13 cellular contexts compared by ENCODE assay signal in genomic region chr10:70985824-70986336, GRCh38.
DNase-seq lines count a peak whose midpoint lies in the region; ATAC-seq and TF ChIP-seq lines count a peak whose summit lies in the region.
"Had no signal": no experiment of that assay in that cellular context is flagged by ENCODE, and none has a peak within 500 bp of the region (broad histone marks: within the 10 kb centered on the region; RNA-seq: fewer than 3 reads in every experiment).

No MANE protein-coding gene starts in this region.

- no peak overlapping the region for H3K4me3 ChIP-seq in GM23338
- H3K4me3 ChIP-seq: dorsolateral prefrontal cortex, GM23248 had no signal

- no peak overlapping the region for H3K4me2 ChIP-seq in GM23338

- H3K27ac ChIP-seq in GM23338 (ENCODE audit: low read depth), result no peak overlapping the region
- H3K27ac ChIP-seq: dorsolateral prefrontal cortex, GM23248 had no signal

- H3K27me3 Mint-ChIP-seq in GM23338 (ENCODE audit: insufficient read depth, low read depth, poor library complexity), result peaks cover 5% of the 10 kb centered on the region
- H3K27me3 Mint-ChIP-seq in progenitor cell of endocrine pancreas, result peaks cover 3% of the 10 kb centered on the region
- H3K27me3 Mint-ChIP-seq in stimulated activated naive B cell treated with anti-CD40 and anti-IgM and Interleukin-4, amounts not matched to agents 10 μg/mL and 1 μg/mL and 100 μg/mL, for 72 hours, result no peaks in the 10 kb centered on the region
- H3K27me3 Mint-ChIP-seq in Calu3 (ENCODE audit: unreplicated experiment), result peaks cover 86% of the 10 kb centered on the region

- no peaks in the 10 kb centered on the region for H3K79me2 ChIP-seq in GM23338 (replicated peaks; ENCODE audit: insufficient read depth)

- H3K27ac Mint-ChIP-seq in GM23338 (no peak overlapping the region), progenitor cell of endocrine pancreas (peak overlapping the region; percentile 19), Calu3 (ENCODE audit: unreplicated experiment) (no peak overlapping the region)
- no peak overlapping the region for H3K27ac Mint-ChIP-seq in stimulated activated naive B cell treated with anti-CD40 and anti-IgM and Interleukin-4, amounts not matched to agents 10 μg/mL and 1 μg/mL and 100 μg/mL, for 72 hours

- ATAC-seq in GM23338, result peak; percentile 47
- ATAC-seq in stimulated activated naive B cell treated with anti-CD40 and anti-IgM and Interleukin-4, amounts not matched to agents 10 μg/mL and 1 μg/mL and 100 μg/mL, for 72 hours (replicated peaks), result no peak

- H3K36me3 Mint-ChIP-seq in GM23338 (ENCODE audit: low read depth), result no peaks in the 10 kb centered on the region
- no peaks in the 10 kb centered on the region for H3K36me3 Mint-ChIP-seq in progenitor cell of endocrine pancreas (ENCODE audit: insufficient read depth)
- H3K36me3 Mint-ChIP-seq in stimulated activated naive B cell treated with anti-CD40 and anti-IgM and Interleukin-4, amounts not matched to agents 10 μg/mL and 1 μg/mL and 100 μg/mL, for 72 hours, result no peaks in the 10 kb centered on the region
- H3K36me3 Mint-ChIP-seq in Calu3 (ENCODE audit: insufficient read depth, unreplicated experiment), result no peaks in the 10 kb centered on the region

- H3K9me3 Mint-ChIP-seq in GM23338, result no peaks in the 10 kb centered on the region; the same call in 2 of the 3 replicates
- no peaks in the 10 kb centered on the region for H3K9me3 Mint-ChIP-seq in progenitor cell of endocrine pancreas (ENCODE audit: low read depth)
- no peaks in the 10 kb centered on the region for H3K9me3 Mint-ChIP-seq in stimulated activated naive B cell treated with anti-CD40 and anti-IgM and Interleukin-4, amounts not matched to agents 10 μg/mL and 1 μg/mL and 100 μg/mL, for 72 hours
- H3K9me3 Mint-ChIP-seq in Calu3 (ENCODE audit: low read depth, unreplicated experiment), result no peaks in the 10 kb centered on the region

- H3K4me3 Mint-ChIP-seq in GM23338 (no peak overlapping the region), progenitor cell of endocrine pancreas (ENCODE audit: low read depth) (no peak overlapping the region), Calu3 (ENCODE audit: low read depth, unreplicated experiment) (no peak overlapping the region)
- no peak overlapping the region for H3K4me3 Mint-ChIP-seq in stimulated activated naive B cell treated with anti-CD40 and anti-IgM and Interleukin-4, amounts not matched to agents 10 μg/mL and 1 μg/mL and 100 μg/mL, for 72 hours

- H4K20me1 ChIP-seq in GM23338 (replicated peaks; ENCODE audit: insufficient read depth), result no peaks in the 10 kb centered on the region

- H3K27me3 ChIP-seq in GM23338 (ENCODE audit: insufficient read depth), result no peaks in the 10 kb centered on the region
- H3K27me3 ChIP-seq: dorsolateral prefrontal cortex had no signal

- no peaks in the 10 kb centered on the region for H3K9me2 ChIP-seq in GM23338 (ENCODE audit: insufficient read depth)

- no peak for DNase-seq in GM23338 (ENCODE audit: low spot score)
- DNase-seq in NCI-H1436 (lab: John Stamatoyannopoulos, UW), result peak; percentile 61
- DNase-seq in cerebellum (ENCODE audit: low spot score), result peak; percentile 66
- DNase-seq in progenitor cell of endocrine pancreas (ENCODE audit: low spot score, unreplicated experiment), result no peak
- no peak for DNase-seq in activated naive CD4-positive, alpha-beta T cell treated with Interleukin-2 at 50 U/mL for 16 hours
- DNase-seq in stimulated activated naive B cell treated with anti-CD40 and anti-IgM and Interleukin-4, amounts not matched to agents 10 μg/mL and 1 μg/mL and 100 μg/mL, for 72 hours, result no peak
- no peak for DNase-seq in Calu3
- DNase-seq: activated naive CD4-positive, alpha-beta T cell treated with anti-CD3 and anti-CD28 coated beads, Interleukin-2, amount 50 U/mL, for 16 hours; DMS79 treated with DMSO at 0.1 percent for 48 hours; GM23248; Kasumi-1; stimulated activated naive CD4-positive, alpha-beta T cell had no signal

- H3K4me1 Mint-ChIP-seq in GM23338 (peaks cover 5% of the 10 kb centered on the region), progenitor cell of endocrine pancreas (ENCODE audit: low read depth) (no peaks in the 10 kb centered on the region), Calu3 (ENCODE audit: low read depth, unreplicated experiment) (no peaks in the 10 kb centered on the region)
- peaks cover 3 to 18% of the 10 kb centered on the region in 2 donors for H3K4me1 Mint-ChIP-seq in stimulated activated naive B cell treated with anti-CD40 and anti-IgM and Interleukin-4, amounts not matched to agents 10 μg/mL and 1 μg/mL and 100 μg/mL, for 72 hours

- H3K36me3 ChIP-seq in GM23338 (ENCODE audit: insufficient read depth), result no peaks in the 10 kb centered on the region

- peak overlapping the region; percentile 81; the same call in 1 of the 2 replicates for H2AFZ ChIP-seq in GM23338
- H2AFZ ChIP-seq: GM23248 had no signal

- no peaks in the 10 kb centered on the region for H3K4me1 ChIP-seq in GM23338 (ENCODE audit: insufficient read depth)

- BruUV-seq in Calu3 (replicated peaks; lab: Mats Ljungman, UMichigan), result no TSS peak

- intact Hi-C loops in Calu3 (cut with micrococcal nuclease; ENCODE audit: unreplicated experiment), result no loop called here

- TF ChIP-seq CTCF in GM23338 (conservative IDR thresholded peaks at IDR 0.05; ENCODE audit: low read depth in 2 of 2), result 0 out of 4 replicates have a peak, but pooled peaks of 1 of the 2 experiments have one; percentile 6
- no peak for TF ChIP-seq CTCF in progenitor cell of endocrine pancreas (IDR thresholded peaks at IDR 0.05; ENCODE audit: unreplicated experiment)
- TF ChIP-seq CTCF in Calu3 (IDR thresholded peaks at IDR 0.05; ENCODE audit: unreplicated experiment), result no peak

- CTCF ChIA-PET in Calu3 (lab: Charles Lee), result no interaction called here

- no peaks in the 10 kb centered on the region for H3F3A ChIP-seq in GM23338 (replicated peaks; ENCODE audit: low read depth)

TF ChIP-seq in GM23338, 12 proteins besides CTCF, POLR2A, EP300 and RAD21 (continues in another document):
- TF ChIP-seq JUNB (IDR thresholded peaks at IDR 0.05; ENCODE audit: unreplicated experiment), result no peak
- no peak for TF ChIP-seq ZNF331 (CRISPR knock-in tag; IDR thresholded peaks at IDR 0.05; ENCODE audit: low read depth)
- TF ChIP-seq POLR2AphosphoS5 (IDR thresholded peaks at IDR 0.05; ENCODE audit: low read depth), result no peak
- no peak for TF ChIP-seq ZNF462 (CRISPR knock-in tag; IDR thresholded peaks at IDR 0.05)
- TF ChIP-seq STAT1 (IDR thresholded peaks at IDR 0.05; ENCODE audit: unreplicated experiment), result no peak

Comparison
In these comparisons a context has a peak if more than half of its experiments do, and no peak if none do; other contexts are left out.
1. DNase-seq: peak in NCI-H1436 (single experiment) and cerebellum (single experiment); none in GM23338 (single experiment), progenitor cell of endocrine pancreas (single experiment), activated naive CD4-positive, alpha-beta T cell treated with Interleukin-2 at 50 U/mL for 16 hours (single experiment), stimulated activated naive B cell treated with anti-CD40 and anti-IgM and Interleukin-4, amounts not matched to agents 10 μg/mL and 1 μg/mL and 100 μg/mL, for 72 hours (single experiment) and Calu3 (single experiment).